In the genomic region with DNA sequence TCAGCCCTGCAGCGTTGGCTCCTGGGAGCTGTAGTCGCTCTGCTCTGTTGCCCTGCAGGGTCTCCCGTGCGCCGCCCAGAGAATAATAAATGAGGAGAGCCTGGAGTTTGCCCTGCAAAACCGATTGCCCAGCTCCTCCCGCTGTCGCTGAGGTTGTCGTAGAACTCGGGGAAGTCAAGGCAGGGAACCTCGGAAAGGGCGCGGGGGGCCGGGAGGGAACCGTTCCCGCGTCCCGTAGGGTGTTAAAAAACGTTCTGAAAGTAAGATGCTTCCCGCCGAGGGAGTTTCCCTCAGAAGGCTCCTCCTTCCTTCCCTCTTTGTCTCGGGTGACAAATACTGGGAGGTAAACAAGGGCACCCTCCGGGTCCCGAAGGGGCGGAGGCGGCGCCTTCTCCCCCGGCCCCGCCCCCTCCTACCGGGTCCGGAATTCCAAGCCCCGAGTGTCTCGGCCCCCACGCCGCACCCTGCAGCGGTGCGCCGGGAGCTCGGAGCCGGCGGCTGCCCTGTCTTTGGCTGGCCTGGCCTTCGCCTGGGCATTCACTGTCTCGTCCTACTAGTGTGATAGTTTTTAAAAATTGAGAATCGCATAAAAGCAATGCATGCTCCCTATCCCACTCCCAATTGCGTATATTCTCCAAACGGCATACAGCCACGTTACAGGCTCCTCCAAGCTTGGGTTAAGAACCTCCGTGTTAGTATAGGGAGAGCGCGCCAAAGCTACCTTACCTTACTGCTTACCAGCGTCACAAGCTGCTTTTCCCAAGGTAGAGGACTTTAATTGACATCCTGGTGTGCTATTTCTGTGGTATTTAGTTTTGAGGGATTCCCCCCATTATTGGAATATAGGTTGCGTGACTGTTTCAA, we compare ENCODE assay signal across 8 cellular contexts. TPM values are rescaled to one million over a fixed set of nuclear protein-coding genes. Genes with fewer than 3 reads are reported as not detected.
A peak's percentile ranks its signal among the peaks of the same experiment; 100 is the strongest.
DNase-seq lines count a peak whose midpoint lies in the region; ATAC-seq and TF ChIP-seq lines count a peak whose summit lies in the region.

No MANE protein-coding gene starts in this region.

- peak; percentile 36 for ATAC-seq in GM18909 (IDR thresholded peaks at IDR 0.05; ENCODE audit: poor library complexity, unreplicated experiment)
- ATAC-seq in HG03097 (IDR thresholded peaks at IDR 0.05; ENCODE audit: low FRiP score, unreplicated experiment) = peak; percentile 41
- ATAC-seq in right lobe of liver = peak; percentile 41 to 56 (median 49)

- DNase-seq in CD1c-positive myeloid dendritic cell (ENCODE audit: extremely low spot score) (peak; percentile 66), NCI-H2081 treated with DMSO at 0.1 percent for 48 hours (lab: John Stamatoyannopoulos, UW) (peak; percentile 51), T1000 (lab: John Stamatoyannopoulos, UW) (peak; percentile 60), right lobe of liver (peak; percentile 60 to 74 (median 68))
- peak; percentile 33 to 48 for DNase-seq in stimulated activated CD8-positive, alpha-beta memory T cell treated with anti-CD3 and anti-CD28 coated beads, Interleukin-7, amount 100 ng/mL, for 48 hours (ENCODE audit: extremely low read depth in 1 of 2, low read depth in 1 of 2)

- H3K27me3 ChIP-seq in duodenal mucosa (ENCODE audit: control insufficient read depth in 1 of 2, insufficient read depth in 2 of 2, low read length in 2 of 2) (no peaks in the 10 kb centered on the region), right lobe of liver (no peaks in the 10 kb centered on the region)

- TF ChIP-seq POLR2A in right lobe of liver (IDR thresholded peaks at IDR 0.05) = no peak

- intact Hi-C loops in right lobe of liver (cut with DNase I) = no loop called here

- no peak for TF ChIP-seq CTCF in right lobe of liver (IDR thresholded peaks at IDR 0.05)

- H3K4me1 ChIP-seq in duodenal mucosa (ENCODE audit: control insufficient read depth in 1 of 2, insufficient read depth in 2 of 2, low read length in 2 of 2) = peaks cover 16 to 20% of the 10 kb centered on the region in 2 donors
- no peaks in the 10 kb centered on the region for H3K4me1 ChIP-seq in right lobe of liver

- WGBS in right lobe of liver (ENCODE audit: insufficient coverage, low coverage, low lambda C conversion rate, missing lambda C conversion rate) = 2% methylated on average over 20 of the region's 52 CpGs

- H3K9ac ChIP-seq in duodenal mucosa (ENCODE audit: low read depth in 1 of 2, low read length in 2 of 2) = peak overlapping the region; percentile 66 to 82

- H3K9me3 ChIP-seq in duodenal mucosa (ENCODE audit: control insufficient read depth in 1 of 2, low read length in 2 of 2) (no peaks in the 10 kb centered on the region), right lobe of liver (no peaks in the 10 kb centered on the region)

- peak overlapping the region; percentile 81 to 95 for H3K4me3 ChIP-seq in duodenal mucosa (ENCODE audit: low read depth in 1 of 2, low read length in 2 of 2)
- H3K4me3 ChIP-seq in right lobe of liver = peak overlapping the region; percentile 70 to 85 (median 73)

- H3K27ac ChIP-seq in duodenal mucosa (ENCODE audit: low read depth, low read length) (peak overlapping the region; percentile 59), right lobe of liver (peak overlapping the region; percentile 9 to 46 (median 30))

- H3K36me3 ChIP-seq in duodenal mucosa (ENCODE audit: control insufficient read depth in 1 of 2, insufficient read depth in 2 of 2, low read length in 2 of 2) (peaks cover 2 to 13% of the 10 kb centered on the region in 2 donors), right lobe of liver (peaks cover 0 to 16% (median 0%) of the 10 kb centered on the region in 4 donors)

RNA-seq across cellular contexts. Expression of gene HMGB2, which starts 1.0 kb away (rescaled TPM):
- 10 to 100 TPM in 3 of 6 experiments, 1 to 10 TPM in 3; 6.1 to 13.5 (median 9.2) TPM for total RNA-seq in right lobe of liver

RNA-seq across cellular contexts. Expression of gene SAP30, which starts 35.6 kb away (rescaled TPM):
- 10 to 100 TPM in 2 of 6 experiments, 1 to 10 TPM in 4; 3.5 to 12.8 (median 7.7) TPM for total RNA-seq in right lobe of liver

Comparison
In these comparisons a context has a peak if more than half of its experiments do, and no peak if none do; other contexts are left out.
1. Peak in every context shown above with its lines: DNase-seq, ATAC-seq, H3K4me3 ChIP-seq and H3K27ac ChIP-seq.